Comparison of ENCODE assay signal across 18 cellular contexts in the genomic region with DNA sequence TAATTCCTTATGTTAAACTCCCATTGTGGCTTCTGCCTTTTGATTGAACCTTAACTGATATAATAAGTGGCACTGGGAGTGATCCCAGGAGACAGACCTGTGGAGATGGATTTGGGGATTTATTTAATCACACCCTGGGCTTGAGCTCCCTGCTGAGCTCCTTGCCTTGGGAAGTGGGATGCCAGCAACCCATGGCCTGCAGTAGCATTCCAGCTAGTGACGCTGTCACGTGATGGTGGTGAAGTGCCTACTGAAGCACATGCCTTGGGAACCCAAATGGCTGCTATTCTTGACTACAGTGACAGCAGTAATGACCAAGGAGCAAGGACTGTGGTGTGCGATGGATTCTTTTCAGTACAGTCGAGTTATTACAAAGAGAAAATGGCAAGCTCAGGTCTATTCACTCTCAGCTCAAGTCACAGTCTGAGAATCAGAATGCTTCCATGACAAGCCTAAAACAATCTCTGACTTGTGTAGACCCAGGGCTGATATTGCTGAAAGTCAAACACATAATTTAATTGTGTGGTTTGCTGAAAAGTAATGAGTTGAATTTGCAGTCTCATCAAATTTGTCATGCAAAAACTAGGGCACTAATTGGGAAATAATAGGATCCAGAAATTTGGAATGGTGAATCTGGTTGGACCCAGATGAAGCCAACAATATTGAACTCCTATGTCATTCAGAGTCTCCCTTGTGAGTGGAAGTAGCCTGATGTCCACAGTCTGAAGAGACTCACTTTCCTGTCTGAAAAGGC.
"Had no signal": no experiment of that assay in that cellular context is flagged by ENCODE, and none has a peak within 500 bp of the region (broad histone marks: within the 10 kb centered on the region; RNA-seq: fewer than 3 reads in every experiment).

No MANE protein-coding gene starts in this region.

- H3K27ac ChIP-seq: colonic mucosa, gastrocnemius medialis, lower lobe of right lung, parathyroid adenoma had no signal

- DNase-seq: activated CD4-positive, alpha-beta T cell treated with anti-CD3 and anti-CD28 coated beads, Interleukin-2, amount 10 ng/mL, durations not matched to agents 24 days and 14 days; activated CD8-positive, alpha-beta T cell treated with anti-CD3 and anti-CD28 coated beads for 36 hours; activated naive CD4-positive, alpha-beta T cell treated with Interleukin-2 at 50 U/mL for 16 hours; activated naive CD8-positive, alpha-beta T cell treated with anti-CD3 and anti-CD28 coated beads, Interleukin-2, amount 10 ng/mL, durations not matched to agents 7 days and 5 days; activated T-cell treated with anti-CD3 and anti-CD28 coated beads, Interleukin-2, amount 50 U/mL, for 1 hour; amygdala; caudate nucleus; colonic mucosa; gastrocnemius medialis; lower lobe of right lung; stimulated activated CD4-positive, alpha-beta T cell treated with anti-CD3 and anti-CD28 coated beads, Interleukin-12 subunit alpha, Interleukin-12 subunit beta, amount 100 ng/mL, for 4 hours; stimulated activated CD4-positive, alpha-beta T cell treated with anti-CD3 and anti-CD28 coated beads, Interleukin-1b, Interleukin-23, amount 100 ng/mL, for 48 hours; stimulated activated CD8-positive, alpha-beta memory T cell treated with anti-CD3 and anti-CD28 coated beads, Interleukin-4, amount 100 ng/mL, for 48 hours; stimulated activated naive CD4-positive, alpha-beta T cell; T-helper 9 cell had no signal

- H3K27me3 ChIP-seq: colonic mucosa, gastrocnemius medialis had no signal

- H3K36me3 ChIP-seq: colonic mucosa, gastrocnemius medialis, lower lobe of right lung had no signal

- H3K4me1 ChIP-seq: parathyroid adenoma had no signal

- H3K9ac ChIP-seq: parathyroid adenoma had no signal

- H3K9me3 ChIP-seq: colonic mucosa, gastrocnemius medialis, lower lobe of right lung had no signal

- H3K79me2 ChIP-seq: parathyroid adenoma had no signal

- H3K4me3 ChIP-seq: colonic mucosa, gastrocnemius medialis, lower lobe of right lung had no signal

- H2AFZ ChIP-seq: parathyroid adenoma had no signal

- ATAC-seq: activated CD8-positive, alpha-beta T cell treated with anti-CD3 and anti-CD28 coated beads for 36 hours; activated T-helper 17 cell treated with anti-CD3 and anti-CD28 coated beads, Interleukin-2, amount 50 U/mL, for 72 hours; gastrocnemius medialis; lower lobe of right lung; natural killer cell treated with Interleukin-12 subunit alpha and Interleukin-12 subunit beta and Interleukin-15 and Interleukin-18, amount 100 ng/mL, for 72 hours had no signal
